In the genomic region with DNA sequence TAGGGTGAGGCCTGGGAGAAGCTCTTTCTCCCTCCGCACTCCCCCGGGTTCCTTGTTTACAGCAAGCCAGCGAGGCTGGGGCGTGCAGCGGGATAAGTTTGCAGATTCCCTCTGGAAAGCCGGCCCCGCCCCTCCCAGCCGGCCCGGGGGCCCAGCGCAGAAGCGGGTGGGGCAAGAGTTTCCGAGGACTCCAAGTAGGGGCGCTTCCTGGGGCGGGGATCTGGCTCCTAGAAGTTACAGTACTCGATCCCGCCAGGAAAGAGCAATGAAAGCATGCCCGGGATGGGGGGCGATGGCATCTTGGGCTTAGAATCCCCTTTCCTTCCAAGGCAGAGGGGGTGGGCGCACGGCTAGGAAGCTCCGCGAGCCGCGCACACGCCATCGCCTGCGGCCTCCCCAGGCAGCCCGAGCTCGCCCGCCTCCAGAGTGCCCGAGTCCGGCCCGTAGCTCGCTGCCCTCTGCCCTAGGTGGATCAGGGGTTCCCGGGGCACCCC, we compare ENCODE assay signal across 8 cellular contexts. TPM values are rescaled to one million over a fixed set of nuclear protein-coding genes. Genes with fewer than 3 reads are reported as not detected.
DNase-seq lines count a peak whose midpoint lies in the region; ATAC-seq, FAIRE-seq and TF ChIP-seq lines count a peak whose summit lies in the region.

No MANE protein-coding gene starts in this region.

- POLR2A ChIA-PET in endothelial cell of umbilical vein (lab: Charles Lee), result no interaction called here

- TF ChIP-seq POLR2A in endothelial cell of umbilical vein (IDR thresholded peaks at IDR 0.05; ENCODE audit: low read depth, low read length) (no peak), upper lobe of left lung (IDR thresholded peaks at IDR 0.05) (no peak)

- no peaks in the 10 kb centered on the region for H3K36me3 ChIP-seq in SJCRH30
- peaks cover 2 to 6% of the 10 kb centered on the region in 2 experiments for H3K36me3 ChIP-seq in endothelial cell of umbilical vein (ENCODE audit: control insufficient read depth in 2 of 2, extremely low read depth in 1 of 2, insufficient read depth in 2 of 2, low read length in 2 of 2)
- H3K36me3 ChIP-seq in upper lobe of left lung, result peaks cover 0 to 14% (median 1%) of the 10 kb centered on the region in 4 donors

- TSS peak; percentile 16 for BruUV-seq in endothelial cell of umbilical vein (replicated peaks; lab: Mats Ljungman, UMichigan)

- H3K27me3 ChIP-seq in SJCRH30 (no peaks in the 10 kb centered on the region), endothelial cell of umbilical vein (ENCODE audit: control insufficient read depth in 2 of 2, insufficient read depth in 2 of 2, low read length in 2 of 2) (no peaks in the 10 kb centered on the region), upper lobe of left lung (no peaks in the 10 kb centered on the region)

- H2AFZ ChIP-seq in endothelial cell of umbilical vein (ENCODE audit: low read depth, low read length), result peak overlapping the region; percentile 53

- peak overlapping the region; percentile 12; the same call in 1 of the 2 replicates for H3K27ac ChIP-seq in SJCRH30
- H3K27ac ChIP-seq in endothelial cell of umbilical vein (ENCODE audit: insufficient read depth, low read depth, low read length), result peak overlapping the region; percentile 91
- H3K27ac ChIP-seq in upper lobe of left lung, result peak overlapping the region; percentile 87 to 96 (median 92)

- peak overlapping the region; percentile 87 for H3K27ac Mint-ChIP-seq in mesothelial cell of epicardium

- H3K4me3 ChIP-seq in SJCRH30 (peak overlapping the region; percentile 99), endothelial cell of umbilical vein (replicated peaks in 1 of 3; ENCODE audit: insufficient read depth in 1 of 3, low read depth in 1 of 3, low read length in 3 of 3) (peak overlapping the region; percentile 74 to 89 (median 86)), upper lobe of left lung (peak overlapping the region; percentile 71 to 99 (median 90))

- H3K4me3 Mint-ChIP-seq in mesothelial cell of epicardium, result peak overlapping the region; percentile 80

- ATAC-seq in HG02642 (IDR thresholded peaks at IDR 0.05; ENCODE audit: poor library complexity, unreplicated experiment) (peak; percentile 28), upper lobe of left lung (ENCODE audit: low FRiP score in 2 of 2) (peak; percentile 15 to 64), HG03039 (IDR thresholded peaks at IDR 0.05; ENCODE audit: unreplicated experiment) (no peak)

- CTCF ChIA-PET in endothelial cell of umbilical vein (lab: Charles Lee), result interaction anchor here (0.8 to 6.7 kb wide), 14 partner anchors 8 to 237 kb away, joined by 3 to 57 read pairs (median 4); a partner anchor contains a TSS

- no peak for TF ChIP-seq EP300 in upper lobe of left lung (IDR thresholded peaks at IDR 0.05)

- no peaks in the 10 kb centered on the region for H4K20me1 ChIP-seq in endothelial cell of umbilical vein (replicated peaks; ENCODE audit: control insufficient read depth, extremely low read depth, insufficient read depth, low read length)

- dilution Hi-C loops in endothelial cell of umbilical vein (cut with MboI; ENCODE audit: extremely low pct_ligation_motif_present, low sequenced_read_pairs), result no loop called here

- peaks cover 26% of the 10 kb centered on the region for H3K4me1 Mint-ChIP-seq in mesothelial cell of epicardium

- intact Hi-C loops in endothelial cell of umbilical vein (cut with micrococcal nuclease), result loop anchor here (2.0 kb wide), 1 partner anchor 22 kb away; no protein-coding TSS in a partner anchor

- TF ChIP-seq CTCF in endothelial cell of umbilical vein (IDR thresholded peaks at IDR 0.05; ENCODE audit: extremely low read depth in 1 of 2, insufficient read depth in 1 of 2, low read depth in 1 of 2, low read length in 2 of 2) (no peak), mesothelial cell of epicardium (IDR thresholded peaks at IDR 0.05; ENCODE audit: unreplicated experiment) (no peak), upper lobe of left lung (IDR thresholded peaks at IDR 0.05) (no peak)

- H3K4me2 ChIP-seq in endothelial cell of umbilical vein (ENCODE audit: insufficient read depth, low read length), result peak overlapping the region; percentile 75

- no peaks in the 10 kb centered on the region for H3K9me3 Mint-ChIP-seq in mesothelial cell of epicardium

- peak overlapping the region; percentile 82 for H3K9ac ChIP-seq in endothelial cell of umbilical vein (replicated peaks; ENCODE audit: extremely low read depth, insufficient read depth, low read length)

- no peaks in the 10 kb centered on the region for H3K9me3 ChIP-seq in SJCRH30 (replicated peaks)
- no peaks in the 10 kb centered on the region for H3K9me3 ChIP-seq in endothelial cell of umbilical vein (replicated peaks; ENCODE audit: control insufficient read depth, insufficient read depth, low read length)
- no peaks in the 10 kb centered on the region for H3K9me3 ChIP-seq in upper lobe of left lung

- FAIRE-seq in endothelial cell of umbilical vein (lab: Jason Lieb, UNC), result peak; percentile 69

- 6% methylated on average over 22 of the region's 35 CpGs; no CpG with 5 or more reads in 1 of the 2 donors for WGBS in upper lobe of left lung, 2 donors

- peaks cover 3% of the 10 kb centered on the region for H3K36me3 Mint-ChIP-seq in mesothelial cell of epicardium

- DNase-seq in ELR (ENCODE audit: low read depth) (peak; percentile 60), SJCRH30 (peak; percentile 37 to 51), endothelial cell of umbilical vein (ENCODE audit: low read depth, low spot score) (peak; percentile 44), mesothelial cell of epicardium (ENCODE audit: low spot score in 2 of 2, unreplicated experiment in 2 of 2) (peak; percentile 52 to 72), upper lobe of left lung (peak; percentile 62 to 91), SHP77 treated with DMSO at 0.1 percent for 48 hours (lab: John Stamatoyannopoulos, UW) (no peak)

- H3K79me2 ChIP-seq in endothelial cell of umbilical vein (ENCODE audit: control insufficient read depth, insufficient read depth, low read length), result peaks cover 28% of the 10 kb centered on the region

- H3K9me1 ChIP-seq in endothelial cell of umbilical vein (replicated peaks; ENCODE audit: control insufficient read depth, extremely low read depth, insufficient read depth, low read length), result no peaks in the 10 kb centered on the region

- H3K27me3 Mint-ChIP-seq in mesothelial cell of epicardium (ENCODE audit: low read depth), result no peaks in the 10 kb centered on the region

- H3K4me1 ChIP-seq in SJCRH30 (no peaks in the 10 kb centered on the region; the same call in 1 of the 2 replicates), endothelial cell of umbilical vein (ENCODE audit: control insufficient read depth, extremely low read depth, insufficient read depth, low read length) (peaks cover 12% of the 10 kb centered on the region), upper lobe of left lung (peaks cover 51 to 74% (median 64%) of the 10 kb centered on the region in 4 donors)

TF ChIP-seq in endothelial cell of umbilical vein, 7 proteins besides CTCF, POLR2A, EP300 and RAD21 (continues in another document):
- no peak for TF ChIP-seq JUN (IDR thresholded peaks at IDR 0.05; ENCODE audit: borderline replicate concordance, insufficient read depth, insufficient read length, low read depth)
- no peak for TF ChIP-seq EZH2 (IDR thresholded peaks at IDR 0.05; ENCODE audit: borderline replicate concordance, low read depth, low read length, severe bottlenecking)
- no peak for TF ChIP-seq GATA2 (IDR thresholded peaks at IDR 0.05; ENCODE audit: insufficient read depth, insufficient read length, low read depth, low read length)
- no peak for TF ChIP-seq FOS (IDR thresholded peaks at IDR 0.05; ENCODE audit: borderline replicate concordance, insufficient read depth, low read length)

RNA-seq across cellular contexts. Expression of a gene that starts 0.4 kb away (rescaled TPM):
- 5.4 and 5.7 TPM in 2 replicates for total RNA-seq in SJCRH30 (2014; rRNA removed; shearing (Covaris generic))
- 38.0 and 39.2 TPM in 2 replicates for total RNA-seq in endothelial cell of umbilical vein
- 95.1 and 116 TPM in 2 replicates for polyA plus RNA-seq in endothelial cell of umbilical vein
- 54.2 and 72.2 TPM in 2 replicates for polyA plus RNA-seq in endothelial cell of umbilical vein (2011; cell fraction: cytosol; rRNA removed)
- polyA plus RNA-seq in endothelial cell of umbilical vein (2011; cell fraction: nucleus; rRNA removed), result 22.6 and 25.7 TPM in 2 replicates
- 37.0 and 52.2 TPM in 2 replicates for polyA plus RNA-seq in endothelial cell of umbilical vein (2012)
- 23.0 and 23.8 TPM in 2 replicates for polyA minus RNA-seq in endothelial cell of umbilical vein
- 24.3 TPM for polyA minus RNA-seq in endothelial cell of umbilical vein (2011; cell fraction: cytosol; rRNA and poly(A)+ RNA removed)
- polyA minus RNA-seq in endothelial cell of umbilical vein (2011; cell fraction: nucleus; rRNA and poly(A)+ RNA removed), result 5.5 and 9.4 TPM in 2 replicates
- 21.3 to 22.6 TPM (median 21.4 TPM) in 3 replicates for total RNA-seq in mesothelial cell of epicardium
- 10 to 100 TPM; 43.0 to 78.1 (median 70.2) TPM for total RNA-seq in upper lobe of left lung

RNA-seq across cellular contexts. Expression of a gene that starts 0.7 kb away (rescaled TPM):
- total RNA-seq in SJCRH30 (2014; rRNA removed; shearing (Covaris generic)), result 58.7 and 59.8 TPM in 2 replicates
- 87.3 and 93.2 TPM in 2 replicates for total RNA-seq in endothelial cell of umbilical vein
- 124 and 185 TPM in 2 replicates for polyA plus RNA-seq in endothelial cell of umbilical vein
- polyA plus RNA-seq in endothelial cell of umbilical vein (2011; cell fraction: cytosol; rRNA removed), result 63.5 and 102 TPM in 2 replicates
- polyA plus RNA-seq in endothelial cell of umbilical vein (2011; cell fraction: nucleus; rRNA removed), result 54.7 and 63.6 TPM in 2 replicates
- polyA plus RNA-seq in endothelial cell of umbilical vein (2012), result 43.2 and 74.8 TPM in 2 replicates
- 27.7 and 39.2 TPM in 2 replicates for polyA minus RNA-seq in endothelial cell of umbilical vein
- 44.9 TPM for polyA minus RNA-seq in endothelial cell of umbilical vein (2011; cell fraction: cytosol; rRNA and poly(A)+ RNA removed)
- 11.0 and 16.4 TPM in 2 replicates for polyA minus RNA-seq in endothelial cell of umbilical vein (2011; cell fraction: nucleus; rRNA and poly(A)+ RNA removed)
- 55.8 to 61.5 TPM (median 60.8 TPM) in 3 replicates for total RNA-seq in mesothelial cell of epicardium
- 100 to 1,000 TPM in 5 of 6 donors, 10 to 100 TPM in 1; 80.8 to 183 (median 135) TPM for total RNA-seq in upper lobe of left lung

RNA-seq across cellular contexts. Expression of a gene that starts 32.7 kb away (rescaled TPM):
- total RNA-seq in SJCRH30 (2014; rRNA removed; shearing (Covaris generic)), result 12.5 and 14.1 TPM in 2 replicates
- total RNA-seq in endothelial cell of umbilical vein, result 48.0 and 59.2 TPM in 2 replicates
- polyA plus RNA-seq in endothelial cell of umbilical vein, result 73.0 and 77.9 TPM in 2 replicates
- 40.4 and 55.2 TPM in 2 replicates for polyA plus RNA-seq in endothelial cell of umbilical vein (2011; cell fraction: cytosol; rRNA removed)
- 78.6 and 84.4 TPM in 2 replicates for polyA plus RNA-seq in endothelial cell of umbilical vein (2011; cell fraction: nucleus; rRNA removed)
- 39.2 and 46.1 TPM in 2 replicates for polyA plus RNA-seq in endothelial cell of umbilical vein (2012)
- polyA minus RNA-seq in endothelial cell of umbilical vein, result 44.0 and 54.3 TPM in 2 replicates
- polyA minus RNA-seq in endothelial cell of umbilical vein (2011; cell fraction: cytosol; rRNA and poly(A)+ RNA removed), result not detected
- polyA minus RNA-seq in endothelial cell of umbilical vein (2011; cell fraction: nucleus; rRNA and poly(A)+ RNA removed), result 24.1 and 31.0 TPM in 2 replicates
- 34.9 to 42.2 TPM (median 41.0 TPM) in 3 replicates for total RNA-seq in mesothelial cell of epicardium
- 10 to 100 TPM in 5 of 6 donors, 1 to 10 TPM in 1; 9.0 to 30.4 (median 23.2) TPM for total RNA-seq in upper lobe of left lung

Comparison
In these comparisons a context has a peak if more than half of its experiments do, and no peak if none do; other contexts are left out.
1. H3K27ac ChIP-seq: peak in every context shown above with its lines; median percentile 92 in upper lobe of left lung; 91 in endothelial cell of umbilical vein; 12 in SJCRH30.